In genomic region chr7:139055674-139056073, GRCh38 we compare ENCODE assay signal across 16 cellular contexts. TPM values are rescaled to one million over a fixed set of nuclear protein-coding genes. Genes with fewer than 3 reads are reported as not detected.
"Had no signal": no experiment of that assay in that cellular context is flagged by ENCODE, and none has a peak within 500 bp of the region (broad histone marks: within the 10 kb centered on the region; RNA-seq: fewer than 3 reads in every experiment).

No MANE protein-coding gene starts in this region.

- H3K27ac Mint-ChIP-seq: memory B cell had no signal

- H3K4me3 ChIP-seq: body of pancreas, coronary artery, heart left ventricle, left lung, SJSA1, upper lobe of right lung had no signal

- H3K27ac ChIP-seq: body of pancreas, coronary artery, heart left ventricle, left lung, SJSA1, upper lobe of right lung, WERI-Rb-1 had no signal

- H3K4me1 ChIP-seq: body of pancreas, SJSA1, upper lobe of right lung had no signal

- H3K27me3 ChIP-seq: body of pancreas, heart left ventricle, left lung, SJSA1, upper lobe of right lung had no signal

- H3K27me3 Mint-ChIP-seq: memory B cell had no signal

- H3K9me3 ChIP-seq: body of pancreas, heart left ventricle, left lung, SJSA1, upper lobe of right lung had no signal

- H3K4me3 Mint-ChIP-seq: memory B cell had no signal

- DNase-seq: activated CD8-positive, alpha-beta memory T cell treated with anti-CD3 and anti-CD28 coated beads, Interleukin-2, amount 50 U/mL, for 48 hours; activated effector memory CD4-positive, alpha-beta T cell treated with Interleukin-2 at 50 U/mL for 16 hours; body of pancreas; central memory CD4-positive, alpha-beta T cell; effector CD4-positive, alpha-beta T cell; heart left ventricle; left lung; stimulated activated CD4-positive, alpha-beta T cell treated with anti-CD3 and anti-CD28 coated beads, Interleukin-12 subunit alpha, Interleukin-12 subunit beta, amount 100 ng/mL, for 4 hours; stimulated activated naive CD4-positive, alpha-beta T cell treated with Interleukin-2 at 50 U/mL for 16 hours; upper lobe of right lung; WERI-Rb-1 had no signal

- ATAC-seq: body of pancreas, heart left ventricle, left lung, upper lobe of right lung had no signal

- H3K9me3 Mint-ChIP-seq: memory B cell had no signal

RNA-seq across cellular contexts. Expression of gene ZC3HAV1L, which starts 19.8 kb away (rescaled TPM):
- total RNA-seq: osteocyte had no signal
- polyA plus RNA-seq: neural cell had no signal
